In the genomic region with DNA sequence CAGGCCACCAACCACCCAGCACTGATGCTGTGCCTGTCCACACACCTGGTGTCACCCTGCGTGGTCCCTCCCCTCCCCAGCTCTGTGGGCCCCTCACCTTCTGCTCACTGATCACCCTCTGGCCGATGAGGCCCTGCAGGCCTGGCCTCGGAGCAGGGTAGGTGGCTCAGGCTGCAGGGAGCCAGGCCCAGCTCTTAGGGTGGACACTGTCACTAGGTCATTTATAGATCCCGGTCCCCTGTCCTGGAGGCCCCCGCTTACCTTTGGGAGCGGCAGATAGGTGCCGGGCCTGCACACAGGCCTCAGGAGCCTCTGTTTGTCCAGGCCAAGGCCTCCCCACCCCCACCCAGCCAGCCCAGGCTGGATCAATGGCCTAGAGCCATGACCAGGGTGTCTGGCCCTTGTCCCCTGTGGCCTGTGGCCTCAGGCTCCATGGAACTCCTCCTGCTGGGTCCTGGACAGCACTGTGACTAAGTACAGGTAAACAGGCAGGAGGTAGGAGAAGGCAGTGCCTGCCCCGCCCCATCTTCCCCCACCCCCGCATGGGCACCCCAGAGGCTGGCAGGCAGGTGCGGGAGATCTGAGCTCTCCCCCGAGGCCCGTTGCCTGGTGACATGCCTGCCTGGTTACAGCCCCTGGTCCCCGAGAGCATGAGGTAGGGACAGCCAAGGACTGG, we compare ENCODE assay signal across 24 cellular contexts. TPM values are rescaled to one million over a fixed set of nuclear protein-coding genes. Genes with fewer than 3 reads are reported as not detected.
DNase-seq lines count a peak whose midpoint lies in the region; ATAC-seq, FAIRE-seq and TF ChIP-seq lines count a peak whose summit lies in the region.
"Had no signal": no experiment of that assay in that cellular context is flagged by ENCODE, and none has a peak within 500 bp of the region (broad histone marks: within the 10 kb centered on the region; RNA-seq: fewer than 3 reads in every experiment).

A gene (minus strand): TSS at position 472 of the 676 bp plus-strand sequence. CDS start 6,296 bp downstream, outside the sequence.

- H3K18ac ChIP-seq in H9 (ENCODE audit: insufficient read length, low read depth, low read length) = no peak within 1 kb of the TSS

- H3K56ac ChIP-seq in H9 (ENCODE audit: insufficient read length, low read depth, low read length) = no peak within 1 kb of the TSS

- no peak within 1 kb of the TSS for H2AFZ ChIP-seq in H9 (ENCODE audit: low read length)
- H2AFZ ChIP-seq: GM23248 had no signal

- POLR2A ChIA-PET in activated CD4-positive, alpha-beta memory T cell treated with anti-CD3 and anti-CD28 coated beads, Interleukin-2, amount 10 ng/mL, durations not matched to agents 7 days and 5 days (lab: Charles Lee) = no interaction called here

- intact Hi-C loops in pancreas (cut with DNase I) = no loop called here

- H3K4me3 ChIP-seq in pancreas = no peak within 1 kb of the TSS
- H3K4me3 ChIP-seq: GM23248, lower lobe of right lung, Peyer's patch, testis had no signal

- CTCF ChIA-PET in activated CD4-positive, alpha-beta memory T cell treated with anti-CD3 and anti-CD28 coated beads, Interleukin-2, amount 10 ng/mL, durations not matched to agents 7 days and 5 days (lab: Charles Lee) = no interaction called here

- H4K5ac ChIP-seq in H9 (ENCODE audit: insufficient read length, low read depth, low read length) = no peak within 1 kb of the TSS

- H3K4me3 Mint-ChIP-seq in activated CD4-positive, alpha-beta memory T cell treated with anti-CD3 and anti-CD28 coated beads, Interleukin-2, amount 10 ng/mL, durations not matched to agents 7 days and 5 days = no peak within 1 kb of the TSS
- no peak within 1 kb of the TSS for H3K4me3 Mint-ChIP-seq in H9
- H3K4me3 Mint-ChIP-seq: activated T-cell treated with anti-CD3 and anti-CD28 coated beads, Interleukin-2, amount 50 U/mL, for 24 hours; naive B cell had no signal

- H3T11ph ChIP-seq in H9 (ENCODE audit: low read length) = no peak within 1 kb of the TSS

- H3K9ac ChIP-seq in H9 (ENCODE audit: extremely low read depth, insufficient read length, low read length) = no peak within 1 kb of the TSS
- H3K9ac ChIP-seq: GM23248, SK-N-SH had no signal

- peak in 3 of 4 donors; percentile 32 to 66 (median 58) for ATAC-seq in pancreas

- no peaks in the 10 kb centered on the region for H3K36me3 ChIP-seq in pancreas
- H3K36me3 ChIP-seq: lower lobe of right lung, Peyer's patch had no signal

- H2BK20ac ChIP-seq in H9 (ENCODE audit: low read depth, low read length, poor library complexity, severe bottlenecking) = no peak within 1 kb of the TSS

- H2BK5ac ChIP-seq in H9 (ENCODE audit: insufficient read length, low read length) = no peak within 1 kb of the TSS

- H3K23ac ChIP-seq in H9 (ENCODE audit: insufficient read length, low read depth, low read length) = no peak within 1 kb of the TSS

- H3K27me3 ChIP-seq in pancreas (no peaks in the 10 kb centered on the region), H9 (ENCODE audit: insufficient read depth, low read length) (no peaks in the 10 kb centered on the region)
- H3K27me3 ChIP-seq: Peyer's patch, testis had no signal

- 66 to 68% methylated on average over 12 to 13 of the region's 13 CpGs for WGBS in pancreas, 2 donors
- no CpG with 5 or more reads among the region's 13 CpGs for WGBS in H9 (ENCODE audit: extremely low coverage, insufficient read length, low lambda C conversion rate)

- H3K23me2 ChIP-seq in H9 (ENCODE audit: insufficient read length, low read depth, low read length, poor library complexity, severe bottlenecking) = no peaks in the 10 kb centered on the region

- H3K4me1 Mint-ChIP-seq in activated CD4-positive, alpha-beta memory T cell treated with anti-CD3 and anti-CD28 coated beads, Interleukin-2, amount 10 ng/mL, durations not matched to agents 7 days and 5 days = peaks cover 10% of the 10 kb centered on the region
- H3K4me1 Mint-ChIP-seq in H9 = peaks cover 8 to 22% of the 10 kb centered on the region in 2 experiments
- H3K4me1 Mint-ChIP-seq: naive B cell had no signal

- no peaks in the 10 kb centered on the region for H3K79me2 ChIP-seq in H9 (ENCODE audit: insufficient read depth, low read length)

- TF ChIP-seq CTCF in pancreas (IDR thresholded peaks at IDR 0.05) (no peak), H9 (conservative IDR thresholded peaks at IDR 0.05) (no peak)

- no peaks in the 10 kb centered on the region for H3K79me1 ChIP-seq in H9 (ENCODE audit: insufficient read depth, low read depth, low read length, poor library complexity, severe bottlenecking)

- H3K27ac ChIP-seq in pancreas (no peak within 1 kb of the TSS), H9 (ENCODE audit: insufficient read length, low read depth, low read length) (no peak within 1 kb of the TSS)
- H3K27ac ChIP-seq: epithelial cell of prostate, GM23248, lower lobe of right lung, Peyer's patch, testis had no signal

- FAIRE-seq in pancreas (lab: Jason Lieb, UNC) = no peak
- FAIRE-seq: TTC549 had no signal

- H4K91ac ChIP-seq in H9 (ENCODE audit: insufficient read length, low read depth, low read length) = no peak within 1 kb of the TSS

- H3K27me3 Mint-ChIP-seq in activated CD4-positive, alpha-beta memory T cell treated with anti-CD3 and anti-CD28 coated beads, Interleukin-2, amount 10 ng/mL, durations not matched to agents 7 days and 5 days = no peaks in the 10 kb centered on the region
- peaks cover 17% of the 10 kb centered on the region for H3K27me3 Mint-ChIP-seq in H9 (ENCODE audit: low read depth)
- H3K27me3 Mint-ChIP-seq: activated T-cell treated with anti-CD3 and anti-CD28 coated beads, Interleukin-2, amount 50 U/mL, for 24 hours had no signal

- no peak within 1 kb of the TSS for H3K4me2 ChIP-seq in H9 (ENCODE audit: insufficient read depth, insufficient read length, low read length)
- H3K4me2 ChIP-seq: SK-N-SH had no signal

- H2BK12ac ChIP-seq in H9 (ENCODE audit: insufficient read length, low read depth, low read length) = no peak within 1 kb of the TSS

- no peaks in the 10 kb centered on the region for H3K4me1 ChIP-seq in pancreas
- H3K4me1 ChIP-seq in H9 (ENCODE audit: insufficient read depth, low read length) = no peaks in the 10 kb centered on the region
- H3K4me1 ChIP-seq: lower lobe of right lung, testis had no signal

- no peak within 1 kb of the TSS for H3K27ac Mint-ChIP-seq in activated CD4-positive, alpha-beta memory T cell treated with anti-CD3 and anti-CD28 coated beads, Interleukin-2, amount 10 ng/mL, durations not matched to agents 7 days and 5 days
- H3K27ac Mint-ChIP-seq in H9 = peak within 1 kb of the TSS in 1 of 3 experiments; percentile 89; a peak in 2 of 7 replicates
- H3K27ac Mint-ChIP-seq: activated T-cell treated with anti-CD3 and anti-CD28 coated beads, Interleukin-2, amount 50 U/mL, for 24 hours had no signal

- no peak within 1 kb of the TSS; the same call in 1 of the 2 replicates for H3K14ac ChIP-seq in H9 (ENCODE audit: insufficient read depth, low read length)

- no peaks in the 10 kb centered on the region for H3K36me3 Mint-ChIP-seq in activated CD4-positive, alpha-beta memory T cell treated with anti-CD3 and anti-CD28 coated beads, Interleukin-2, amount 10 ng/mL, durations not matched to agents 7 days and 5 days (ENCODE audit: low read depth)
- H3K36me3 Mint-ChIP-seq in H9 (ENCODE audit: insufficient read depth in 1 of 3, low read depth in 3 of 3) = no peaks in the 10 kb centered on the region
- H3K36me3 Mint-ChIP-seq: naive B cell had no signal

- no peak within 1 kb of the TSS for H2BK15ac ChIP-seq in H9 (ENCODE audit: low read depth, low read length)

- H2BK120ac ChIP-seq in H9 (ENCODE audit: low read depth, low read length, poor library complexity, severe bottlenecking) = no peak within 1 kb of the TSS

- no peaks in the 10 kb centered on the region for H4K20me1 ChIP-seq in H9 (ENCODE audit: control insufficient read depth, insufficient read depth, insufficient read length)

- H3K9me3 ChIP-seq in pancreas (no peaks in the 10 kb centered on the region), H9 (ENCODE audit: control insufficient read depth, low read depth, low read length) (no peaks in the 10 kb centered on the region)
- H3K9me3 ChIP-seq: lower lobe of right lung, Peyer's patch, SK-N-SH, testis had no signal

- DNase-seq in DMS79 treated with DMSO at 0.1 percent for 48 hours (lab: John Stamatoyannopoulos, UW) = peak; percentile 34
- DNase-seq in NCI-H1417 treated with DMSO at 0.1 percent for 48 hours (lab: John Stamatoyannopoulos, UW) = peak; percentile 8
- DNase-seq in activated CD4-positive, alpha-beta memory T cell treated with anti-CD3 and anti-CD28 coated beads, Interleukin-2, amount 10 ng/mL, durations not matched to agents 7 days and 5 days = no peak
- DNase-seq in pancreas = no peak
- no peak for DNase-seq in H9
- no peak for DNase-seq in HuH-7 (ENCODE audit: low spot score)
- no peak for DNase-seq in Ammon's horn (ENCODE audit: low spot score)
- DNase-seq: activated CD4-positive, alpha-beta T cell treated with anti-CD3 and anti-CD28 coated beads, Interleukin-2, amount 50 U/mL, for 1 hour; activated T-cell treated with anti-CD3 and anti-CD28 coated beads, Interleukin-2, amount 50 U/mL, for 24 hours; AML-193; foreskin melanocyte; GM23248; KBM-7; lower lobe of right lung; naive B cell; Peyer's patch; posterior cingulate gyrus; SK-N-SH; stimulated activated CD4-positive, alpha-beta T cell treated with anti-CD3 and anti-CD28 coated beads, Interleukin-4, amount 100 ng/mL, for 24 hours; testis had no signal

- no peak within 1 kb of the TSS for H2AK5ac ChIP-seq in H9 (ENCODE audit: insufficient read length, low read length)

- H3K9me3 Mint-ChIP-seq in activated CD4-positive, alpha-beta memory T cell treated with anti-CD3 and anti-CD28 coated beads, Interleukin-2, amount 10 ng/mL, durations not matched to agents 7 days and 5 days = no peaks in the 10 kb centered on the region
- peaks cover 0 to 2% of the 10 kb centered on the region in 2 experiments; a peak in 2 of 5 replicates for H3K9me3 Mint-ChIP-seq in H9
- H3K9me3 Mint-ChIP-seq: activated T-cell treated with anti-CD3 and anti-CD28 coated beads, Interleukin-2, amount 50 U/mL, for 24 hours; naive B cell had no signal

- H4K8ac ChIP-seq in H9 (replicated peaks; ENCODE audit: insufficient read length, low read depth, low read length) = no peak within 1 kb of the TSS

- H3K4ac ChIP-seq in H9 (ENCODE audit: low read depth, low read length) = no peak within 1 kb of the TSS

RNA-seq across cellular contexts. Expression of the gene that starts here (rescaled TPM):
- total RNA-seq in activated CD4-positive, alpha-beta memory T cell treated with anti-CD3 and anti-CD28 coated beads, Interleukin-2, amount 10 ng/mL, durations not matched to agents 7 days and 5 days = 10 to 100 TPM; 14.0 to 14.7 TPM
- total RNA-seq in pancreas (1 to 10 TPM in 1 of 6 donors, under 1 TPM in 5; 0.13 to 1.0 (median 0.30) TPM), H9 (2021) (not detected in 2 replicates)
- polyA plus RNA-seq in pancreas = 1 to 10 TPM; 1.3 to 3.1 TPM
- total RNA-seq: dermis microvascular lymphatic vessel endothelial cell, GM23248, skeletal muscle tissue had no signal
- polyA plus RNA-seq: SK-N-SH had no signal

Comparison
In these comparisons a context has a peak if more than half of its experiments do, and no peak if none do; other contexts are left out.
1. RNA of the gene that starts here (total RNA-seq): 14.0 to 14.7 TPM in activated CD4-positive, alpha-beta memory T cell treated with anti-CD3 and anti-CD28 coated beads, Interleukin-2, amount 10 ng/mL, durations not matched to agents 7 days and 5 days; 0.13 to 1.0 TPM in pancreas and not detected in H9; every median in the first group is over 4 times any median in the second.
2. DNase-seq: peak in DMS79 treated with DMSO at 0.1 percent for 48 hours (single experiment) and NCI-H1417 treated with DMSO at 0.1 percent for 48 hours (single experiment); none in activated CD4-positive, alpha-beta memory T cell treated with anti-CD3 and anti-CD28 coated beads, Interleukin-2, amount 10 ng/mL, durations not matched to agents 7 days and 5 days (single experiment), pancreas (0 of 6), H9 (single experiment), HuH-7 (single experiment) and Ammon's horn (single experiment).